ENCODE assay signal across 8 cellular contexts in the genomic region with DNA sequence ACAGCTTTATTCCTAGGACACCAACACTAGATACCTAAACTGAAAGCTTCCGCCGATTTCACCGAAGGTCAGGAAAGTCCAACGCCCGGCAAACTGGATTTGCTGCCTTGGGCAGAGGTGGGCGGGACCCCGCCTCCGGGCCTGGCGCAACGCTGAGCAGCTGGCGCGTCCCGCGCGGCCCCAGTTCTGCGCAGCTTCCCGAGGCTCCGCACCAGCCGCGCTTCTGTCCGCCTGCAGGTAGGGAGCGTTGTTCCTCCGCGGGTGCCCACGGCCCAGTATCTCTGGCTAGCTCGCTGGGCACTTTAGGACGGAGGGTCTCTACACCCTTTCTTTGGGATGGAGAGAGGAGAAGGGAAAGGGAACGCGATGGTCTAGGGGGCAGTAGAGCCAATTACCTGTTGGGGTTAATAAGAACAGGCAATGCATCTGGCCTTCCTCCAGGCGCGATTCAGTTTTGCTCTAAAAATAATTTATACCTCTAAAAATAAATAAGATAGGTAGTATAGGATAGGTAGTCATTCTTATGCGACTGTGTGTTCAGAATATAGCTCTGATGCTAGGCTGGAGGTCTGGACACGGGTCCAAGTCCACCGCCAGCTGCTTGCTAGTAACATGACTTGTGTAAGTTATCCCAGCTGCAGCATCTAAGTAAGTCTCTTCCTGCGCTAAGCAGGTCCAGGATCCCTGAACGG. TPM values are rescaled to one million over a fixed set of nuclear protein-coding genes. Genes with fewer than 3 reads are reported as not detected.
DNase-seq lines count a peak whose midpoint lies in the region; ATAC-seq and TF ChIP-seq lines count a peak whose summit lies in the region.

A gene (plus strand): TSS at position 183 of the 692 bp plus-strand sequence. CDS start 5,572 bp downstream, outside the sequence.

- H3K27ac Mint-ChIP-seq in CD8-positive, alpha-beta T cell, result peak within 1 kb of the TSS; percentile 95

- POLR2A ChIA-PET in CD8-positive, alpha-beta T cell (lab: Charles Lee), result interaction anchor here (0.6 to 3.6 kb wide), 19 partner anchors 10 to 1307 kb away, joined by 3 to 35 read pairs (median 4); a partner anchor contains a TSS

- H3K9ac ChIP-seq in OCI-LY1 (ENCODE audit: low read length) (peak within 1 kb of the TSS; percentile 48), muscle layer of colon (ENCODE audit: low read length) (peak within 1 kb of the TSS; percentile 62)

- H3F3A ChIP-seq in OCI-LY1 (ENCODE audit: insufficient read depth, low read length), result no peaks in the 10 kb centered on the region

- H3K9me3 Mint-ChIP-seq in CD8-positive, alpha-beta T cell, result no peaks in the 10 kb centered on the region

- H3K4me3 ChIP-seq in CD8-positive, alpha-beta T cell (ENCODE audit: low read depth, low read length), result peak within 1 kb of the TSS; percentile 91
- H3K4me3 ChIP-seq in OCI-LY1 (ENCODE audit: low read depth, low read length, poor library complexity, severe bottlenecking) (peak within 1 kb of the TSS; percentile 61), muscle layer of colon (ENCODE audit: low read depth in 1 of 2, low read length in 2 of 2) (peak within 1 kb of the TSS; percentile 78 to 83)

- H3K36me3 Mint-ChIP-seq in CD8-positive, alpha-beta T cell, result peaks cover 2% of the 10 kb centered on the region

- no peaks in the 10 kb centered on the region for H4K20me1 ChIP-seq in OCI-LY1 (ENCODE audit: insufficient read depth, low read length)

- H2AFZ ChIP-seq in OCI-LY1 (ENCODE audit: low read length), result peak within 1 kb of the TSS; percentile 17; the same call in 1 of the 2 replicates

- peak; percentile 53 to 88 (median 74) for DNase-seq in CD8-positive, alpha-beta T cell
- peak; percentile 76 for DNase-seq in HPDE6-E6E7 (ENCODE audit: extremely low spot score)
- peak; percentile 83 for DNase-seq in activated T-cell treated with anti-CD3 and anti-CD28 coated beads, Interleukin-2, amount 50 U/mL, for 1 hour
- DNase-seq in stimulated activated CD8-positive, alpha-beta memory T cell treated with anti-CD3 and anti-CD28 coated beads, Interleukin-7, amount 100 ng/mL, for 1 hour (ENCODE audit: low read depth in 2 of 2), result peak; percentile 51 to 62

- peak within 1 kb of the TSS; percentile 66 for H3K4me2 ChIP-seq in OCI-LY1 (ENCODE audit: low read length)

- H3K9me3 ChIP-seq in CD8-positive, alpha-beta T cell (ENCODE audit: low read length), result no peaks in the 10 kb centered on the region
- H3K9me3 ChIP-seq in OCI-LY1 (ENCODE audit: low read length), result no peaks in the 10 kb centered on the region
- no peaks in the 10 kb centered on the region for H3K9me3 ChIP-seq in muscle layer of colon (ENCODE audit: low read length)

- CTCF ChIA-PET in CD8-positive, alpha-beta T cell (lab: Charles Lee), result interaction anchor here (0.5 to 3.9 kb wide), 31 partner anchors 9 to 1027 kb away, joined by 3 to 86 read pairs (median 4); a partner anchor contains a TSS

- intact Hi-C loops in CD8-positive, alpha-beta T cell (cut with DNase I, micrococcal nuclease), result loop anchor here (1.0 to 10.0 kb wide), 11 partner anchors 12 to 1232 kb away; a partner anchor contains a TSS

- no peaks in the 10 kb centered on the region for H3K36me3 ChIP-seq in CD8-positive, alpha-beta T cell (ENCODE audit: insufficient read depth, low read length)
- no peaks in the 10 kb centered on the region for H3K36me3 ChIP-seq in OCI-LY1 (ENCODE audit: insufficient read depth, low read length)
- H3K36me3 ChIP-seq in muscle layer of colon (ENCODE audit: insufficient read depth, low read length), result no peaks in the 10 kb centered on the region

- H3K4me1 Mint-ChIP-seq in CD8-positive, alpha-beta T cell (ENCODE audit: low read depth), result peaks cover 51% of the 10 kb centered on the region

- TF ChIP-seq CTCF in CD8-positive, alpha-beta T cell (IDR thresholded peaks at IDR 0.05), result peak; percentile 55
- TF ChIP-seq CTCF in OCI-LY1 (IDR thresholded peaks at IDR 0.05; ENCODE audit: low read length), result peak; percentile 89

- peaks cover 17% of the 10 kb centered on the region for H3K4me1 ChIP-seq in CD8-positive, alpha-beta T cell (ENCODE audit: insufficient read depth, low read length)
- H3K4me1 ChIP-seq in OCI-LY1 (ENCODE audit: insufficient read depth, low read length, severe bottlenecking), result peaks cover 19% of the 10 kb centered on the region
- no peaks in the 10 kb centered on the region for H3K4me1 ChIP-seq in muscle layer of colon (ENCODE audit: insufficient read depth, low read length)

- no peaks in the 10 kb centered on the region for H3K9me2 ChIP-seq in OCI-LY1 (ENCODE audit: low read depth, low read length)

- H3K27me3 ChIP-seq in CD8-positive, alpha-beta T cell (ENCODE audit: insufficient read depth, low read length), result no peaks in the 10 kb centered on the region
- H3K27me3 ChIP-seq in OCI-LY1 (ENCODE audit: insufficient read depth, low read length), result no peaks in the 10 kb centered on the region
- no peaks in the 10 kb centered on the region for H3K27me3 ChIP-seq in muscle layer of colon (ENCODE audit: control insufficient read depth in 1 of 2, insufficient read depth in 2 of 2, low read length in 2 of 2)

- no peaks in the 10 kb centered on the region for H3K79me2 ChIP-seq in OCI-LY1 (ENCODE audit: insufficient read depth, low read length)

- H3K27me3 Mint-ChIP-seq in CD8-positive, alpha-beta T cell (ENCODE audit: low read depth), result no peaks in the 10 kb centered on the region

- ATAC-seq in CD8-positive, alpha-beta T cell, result peak; percentile 93
- peak; percentile 47 for ATAC-seq in GM19452 (IDR thresholded peaks at IDR 0.05; ENCODE audit: unreplicated experiment)
- ATAC-seq in esophagus mucosa, result peak; percentile 93

- H3K27ac ChIP-seq in CD8-positive, alpha-beta T cell (ENCODE audit: low read depth, low read length), result peak within 1 kb of the TSS; percentile 96
- H3K27ac ChIP-seq in OCI-LY1 (ENCODE audit: low read depth, low read length, poor library complexity, severe bottlenecking), result no peak within 1 kb of the TSS
- H3K27ac ChIP-seq in muscle layer of colon (ENCODE audit: low read depth, low read length), result peak within 1 kb of the TSS; percentile 82

- peak within 1 kb of the TSS; percentile 88 for H3K4me3 Mint-ChIP-seq in CD8-positive, alpha-beta T cell

RNA-seq across cellular contexts. Expression of the gene that starts here (rescaled TPM):
- 1 to 10 TPM; 3.4 to 3.7 TPM for total RNA-seq in CD8-positive, alpha-beta T cell
- 1.5 TPM for total RNA-seq in esophagus mucosa
